Comparison of ENCODE assay signal across 8 cellular contexts in genomic region chr18:76803814-76804213, GRCh38. TPM values are rescaled to one million over a fixed set of nuclear protein-coding genes. Genes with fewer than 3 reads are reported as not detected.
DNase-seq lines count a peak whose midpoint lies in the region; ATAC-seq and TF ChIP-seq lines count a peak whose summit lies in the region.

No MANE protein-coding gene starts in this region.

- no peak for TF ChIP-seq POLR2A in GM18505 (IDR thresholded peaks at IDR 0.05; ENCODE audit: borderline replicate concordance, extremely low read depth, insufficient read depth, insufficient read length)

- H3K4me3 ChIP-seq in A673 (ENCODE audit: low read depth, low read length, poor library complexity, severe bottlenecking), result peak overlapping the region; percentile 23
- H3K4me3 ChIP-seq in WI38 (ENCODE audit: low read depth, low read length), result no peak overlapping the region
- H3K4me3 ChIP-seq in mammary epithelial cell (replicated peaks in 1 of 3; ENCODE audit: insufficient read depth in 1 of 3, low read depth in 2 of 3, low read length in 3 of 3), result no peak overlapping the region
- H3K4me3 ChIP-seq in left lung, result no peak overlapping the region

- H3K27ac ChIP-seq in A673 (ENCODE audit: low read depth, low read length, poor library complexity, severe bottlenecking) (no peak overlapping the region), mammary epithelial cell (ENCODE audit: insufficient read depth, low read depth, low read length) (no peak overlapping the region), left lung (no peak overlapping the region)

- peak; percentile 86 for DNase-seq in A673 (ENCODE audit: low spot score)
- DNase-seq in NCI-H2196 treated with DMSO at 0.1 percent for 48 hours (lab: John Stamatoyannopoulos, UW; ENCODE audit: unreplicated experiment), result peak; percentile 66
- peak; percentile 69 for DNase-seq in mammary epithelial cell
- DNase-seq in left lung, result peak in 1 of 2 donors; percentile 50
- peak; percentile 55 to 76 (median 57) for DNase-seq in stimulated activated CD4-positive, alpha-beta T cell treated with anti-CD3 and anti-CD28 coated beads, TNF-alpha, amount 100 ng/mL, for 48 hours (ENCODE audit: low read depth in 3 of 3)

- H3K9me3 ChIP-seq in A673 (ENCODE audit: low read depth, low read length, poor library complexity, severe bottlenecking) (no peaks in the 10 kb centered on the region), mammary epithelial cell (replicated peaks; ENCODE audit: insufficient read depth, low read length) (no peaks in the 10 kb centered on the region), left lung (no peaks in the 10 kb centered on the region)

- in situ Hi-C loops in mammary epithelial cell (cut with MboI; ENCODE audit: low sequenced_read_pairs in 2 of 2), result loop anchor here (5.0 to 25.0 kb wide), 3 partner anchors 181 to 408 kb away; no protein-coding TSS in a partner anchor

- H3K36me3 ChIP-seq in A673 (ENCODE audit: insufficient read depth, low read length, poor library complexity, severe bottlenecking), result no peaks in the 10 kb centered on the region
- no peaks in the 10 kb centered on the region for H3K36me3 ChIP-seq in mammary epithelial cell (ENCODE audit: insufficient read depth, low read length)
- peaks cover 0 to 18% of the 10 kb centered on the region in 2 donors for H3K36me3 ChIP-seq in left lung

- 3% methylated on average over 11 of the region's 11 CpGs for WGBS in mammary epithelial cell (ENCODE audit: low coverage, missing lambda C conversion rate)

- dilution Hi-C loops in mammary epithelial cell (cut with HindIII; ENCODE audit: low sequenced_read_pairs), result no loop called here

- H3K27me3 ChIP-seq in A673 (replicated peaks; ENCODE audit: insufficient read depth, low read depth, low read length, poor library complexity) (no peaks in the 10 kb centered on the region), mammary epithelial cell (ENCODE audit: insufficient read depth, low read length) (no peaks in the 10 kb centered on the region), left lung (peaks cover 0 to 22% of the 10 kb centered on the region in 2 donors)

- ATAC-seq in GM18505 (IDR thresholded peaks at IDR 0.05; ENCODE audit: unreplicated experiment) (peak; percentile 59), HG03039 (IDR thresholded peaks at IDR 0.05; ENCODE audit: unreplicated experiment) (peak; percentile 50), left lung (peak; percentile 79)

- BruUV-seq in A673 (replicated peaks; lab: Mats Ljungman, UMichigan), result no TSS peak
- no TSS peak for BruUV-seq in mammary epithelial cell (replicated peaks; lab: Mats Ljungman, UMichigan)

- H4K20me1 ChIP-seq in mammary epithelial cell (ENCODE audit: insufficient read depth, low read length), result no peaks in the 10 kb centered on the region

- CTCF ChIA-PET in A673 (lab: Charles Lee), result no interaction called here
- CTCF ChIA-PET in mammary epithelial cell (lab: Charles Lee; ENCODE audit: low non-redundant PET), result interaction anchor here (0.8 kb wide), 1 partner anchor 408 kb away, joined by 4 read pairs; no protein-coding TSS in a partner anchor

- H3K79me2 ChIP-seq in mammary epithelial cell (ENCODE audit: insufficient read depth, low read length), result no peaks in the 10 kb centered on the region

- POLR2A ChIA-PET in A673 (lab: Charles Lee; ENCODE audit: low non-redundant PET), result no interaction called here

- H2AFZ ChIP-seq in mammary epithelial cell (ENCODE audit: low read depth, low read length), result peak overlapping the region; percentile 57

- H3K4me2 ChIP-seq in mammary epithelial cell (ENCODE audit: insufficient read depth, low read depth, low read length), result peak overlapping the region; percentile 34

- intact Hi-C loops in A673 (cut with micrococcal nuclease; ENCODE audit: unreplicated experiment), result loop anchor here (10.0 kb wide), 1 partner anchor 261 kb away; no protein-coding TSS in a partner anchor
- intact Hi-C loops in mammary epithelial cell (cut with micrococcal nuclease), result loop anchor here (1.0 to 10.0 kb wide), 4 partner anchors 119 to 408 kb away; partner anchors contain the start of gene MBP
- intact Hi-C loops in left lung (cut with DNase I), result loop anchor here in 1 of 2 donors (10.0 kb wide), 1 partner anchor 181 kb away; no protein-coding TSS in a partner anchor

- H3K4me1 ChIP-seq in A673 (ENCODE audit: insufficient read depth, low read length, poor library complexity, severe bottlenecking) (no peaks in the 10 kb centered on the region), mammary epithelial cell (ENCODE audit: insufficient read depth, low read length) (peaks cover 37% of the 10 kb centered on the region), left lung (peaks cover 4 to 16% of the 10 kb centered on the region in 2 donors)

- TF ChIP-seq CTCF in A673 (conservative IDR thresholded peaks at IDR 0.05; ENCODE audit: low read depth, low read length), result peak; percentile 92
- peak; percentile 72 for TF ChIP-seq CTCF in WI38 (IDR thresholded peaks at IDR 0.05; ENCODE audit: low read depth, low read length)
- peak; percentile 78 to 88 for TF ChIP-seq CTCF in mammary epithelial cell (conservative IDR thresholded peaks at IDR 0.05 in 1 of 2, IDR thresholded peaks at IDR 0.05 in 1 of 2; ENCODE audit: extremely low read depth in 1 of 2, insufficient read depth in 1 of 2, low read depth in 1 of 2, low read length in 2 of 2)
- TF ChIP-seq CTCF in left lung (IDR thresholded peaks at IDR 0.05), result peak; percentile 69 to 72

- H3K9ac ChIP-seq in mammary epithelial cell (ENCODE audit: insufficient read depth, low read length), result no peak overlapping the region

RNA-seq across cellular contexts. Expression of gene ZNF236, which starts 18.5 kb away (rescaled TPM):
- 23.4 and 24.8 TPM in 2 replicates for total RNA-seq in A673 (2021)
- 10 to 100 TPM; 10.2 to 13.0 TPM for total RNA-seq in mammary epithelial cell
- polyA plus RNA-seq in mammary epithelial cell, result 3.1 TPM
- 84.8 TPM for polyA minus RNA-seq in mammary epithelial cell
- 10 to 100 TPM; 14.9 to 15.1 TPM for total RNA-seq in left lung
